ENCODE assay signal across 8 cellular contexts in genomic region chr6:130575971-130576370, GRCh38.
A peak's percentile ranks its signal among the peaks of the same experiment; 100 is the strongest.
DNase-seq lines count a peak whose midpoint lies in the region; ATAC-seq and TF ChIP-seq lines count a peak whose summit lies in the region.

No MANE protein-coding gene starts in this region.

- H3K4me3 Mint-ChIP-seq in MCF 10A (ENCODE audit: unreplicated experiment) = no peak overlapping the region

- TF ChIP-seq CTCF in MCF 10A (IDR thresholded peaks at IDR 0.05; ENCODE audit: unreplicated experiment) = no peak

- peak; percentile 99 for ATAC-seq in GM19324 (IDR thresholded peaks at IDR 0.05; ENCODE audit: low FRiP score, unreplicated experiment)
- ATAC-seq in HG03139 (IDR thresholded peaks at IDR 0.05; ENCODE audit: unreplicated experiment) = peak; percentile 99

- no peaks in the 10 kb centered on the region for H3K4me1 Mint-ChIP-seq in MCF 10A (ENCODE audit: insufficient read depth, unreplicated experiment)

- BruUV-seq in MCF 10A (replicated peaks; lab: Mats Ljungman, UMichigan) = no TSS peak

- H3K36me3 Mint-ChIP-seq in MCF 10A (ENCODE audit: insufficient read depth, unreplicated experiment) = no peaks in the 10 kb centered on the region

- intact Hi-C loops in MCF 10A (cut with micrococcal nuclease) = no loop called here

- POLR2A ChIA-PET in MCF 10A (lab: Yijun Ruan, JAX) = no interaction called here

- CTCF ChIA-PET in MCF 10A (lab: Yijun Ruan, JAX) = interaction anchor here (1.2 to 1.8 kb wide), 3 partner anchors 10 to 122 kb away, joined by 5 to 7 read pairs (median 5); no protein-coding TSS in a partner anchor

- no peak overlapping the region for H3K27ac Mint-ChIP-seq in MCF 10A (ENCODE audit: low read depth, unreplicated experiment)

- no peaks in the 10 kb centered on the region for H3K27me3 Mint-ChIP-seq in MCF 10A (ENCODE audit: insufficient read depth, unreplicated experiment)

- H3K9me3 Mint-ChIP-seq in MCF 10A (ENCODE audit: unreplicated experiment) = no peaks in the 10 kb centered on the region

- peak; percentile 62 for DNase-seq in activated CD8-positive, alpha-beta memory T cell treated with anti-CD3 and anti-CD28 coated beads for 24 hours
- DNase-seq in stimulated activated CD4-positive, alpha-beta T cell treated with anti-CD3 and anti-CD28 coated beads, Interleukin-4, amount 100 ng/mL, for 24 hours = peak; percentile 35
- DNase-seq in midbrain (lab: John Stamatoyannopoulos, UW) (no peak), MCF 10A (ENCODE audit: unreplicated experiment) (no peak), NCI-H82 treated with DMSO at 0.1 percent for 48 hours (lab: John Stamatoyannopoulos, UW; ENCODE audit: unreplicated experiment) (no peak), nucleus accumbens (lab: John Stamatoyannopoulos, UW) (no peak)

Comparison
In these comparisons a context has a peak if more than half of its experiments do, and no peak if none do; other contexts are left out.
1. DNase-seq: peak in activated CD8-positive, alpha-beta memory T cell treated with anti-CD3 and anti-CD28 coated beads for 24 hours (single experiment) and stimulated activated CD4-positive, alpha-beta T cell treated with anti-CD3 and anti-CD28 coated beads, Interleukin-4, amount 100 ng/mL, for 24 hours (single experiment); none in midbrain (single experiment), MCF 10A (single experiment), NCI-H82 treated with DMSO at 0.1 percent for 48 hours (single experiment) and nucleus accumbens (0 of 56).